In genomic region chr4:1682860-1683259, GRCh38 we compare ENCODE assay signal across 9 cellular contexts. TPM values are rescaled to one million over a fixed set of nuclear protein-coding genes. Genes with fewer than 3 reads are reported as not detected.
DNase-seq lines count a peak whose midpoint lies in the region; ATAC-seq and TF ChIP-seq lines count a peak whose summit lies in the region.
"Had no signal": no experiment of that assay in that cellular context is flagged by ENCODE, and none has a peak within 500 bp of the region (broad histone marks: within the 10 kb centered on the region; RNA-seq: fewer than 3 reads in every experiment).

No MANE protein-coding gene starts in this region.

- peaks cover 10% of the 10 kb centered on the region for H3K4me1 Mint-ChIP-seq in activated B cell treated with CpG ODN at 0.5 μM for 24 hours

- H3K9ac ChIP-seq in smooth muscle cell (ENCODE audit: low read depth), result no peak overlapping the region

- H3K4me3 Mint-ChIP-seq in activated B cell treated with CpG ODN at 0.5 μM for 24 hours, result peak overlapping the region; percentile 86

- no peak for TF ChIP-seq POLR2A in GM18505 (IDR thresholded peaks at IDR 0.05; ENCODE audit: borderline replicate concordance, extremely low read depth, insufficient read depth, insufficient read length)

- no peaks in the 10 kb centered on the region for H4K20me1 ChIP-seq in smooth muscle cell (ENCODE audit: low read depth)

- H3F3A ChIP-seq in smooth muscle cell (ENCODE audit: low read depth), result peaks cover 8% of the 10 kb centered on the region

- peak overlapping the region; percentile 69 for H3K27ac Mint-ChIP-seq in activated B cell treated with CpG ODN at 0.5 μM for 24 hours

- H2AFZ ChIP-seq in smooth muscle cell (ENCODE audit: low read depth), result no peak overlapping the region

- H3K9me3 Mint-ChIP-seq in activated B cell treated with CpG ODN at 0.5 μM for 24 hours, result no peaks in the 10 kb centered on the region

- no peak for TF ChIP-seq CTCF in GM12865 (IDR thresholded peaks at IDR 0.05; ENCODE audit: insufficient read depth, low read depth, low read length, missing control alignments)
- TF ChIP-seq CTCF in activated B cell treated with CpG ODN at 0.5 μM for 24 hours (IDR thresholded peaks at IDR 0.05), result no peak
- TF ChIP-seq CTCF in fibroblast of villous mesenchyme (IDR thresholded peaks at IDR 0.05; ENCODE audit: insufficient read depth, low read depth, low read length), result no peak
- TF ChIP-seq CTCF in smooth muscle cell (IDR thresholded peaks at IDR 0.05; ENCODE audit: borderline replicate concordance, insufficient read depth, poor library complexity, severe bottlenecking), result no peak

- H3K4me2 ChIP-seq in smooth muscle cell, result peak overlapping the region; percentile 82

- peak overlapping the region; percentile 67; the same call in 1 of the 2 replicates for H3K4me3 ChIP-seq in GM12865 (ENCODE audit: low read depth, low read length)
- peak overlapping the region; percentile 63 for H3K4me3 ChIP-seq in fibroblast of villous mesenchyme (ENCODE audit: low read depth, low read length)
- H3K4me3 ChIP-seq in smooth muscle cell, result peak overlapping the region; percentile 45

- H3K27me3 ChIP-seq in smooth muscle cell (ENCODE audit: low read depth), result no peaks in the 10 kb centered on the region

- ATAC-seq in activated B cell treated with CpG ODN at 0.5 μM for 24 hours (ENCODE audit: low read depth) (no peak), GM18505 (IDR thresholded peaks at IDR 0.05; ENCODE audit: unreplicated experiment) (no peak)

- H3K36me3 ChIP-seq in smooth muscle cell (ENCODE audit: low read depth), result no peaks in the 10 kb centered on the region

- no peaks in the 10 kb centered on the region for H3K27me3 Mint-ChIP-seq in activated B cell treated with CpG ODN at 0.5 μM for 24 hours

- no peaks in the 10 kb centered on the region for H3K79me2 ChIP-seq in smooth muscle cell (ENCODE audit: low read depth)

- H3K36me3 Mint-ChIP-seq in activated B cell treated with CpG ODN at 0.5 μM for 24 hours (ENCODE audit: low read depth), result no peaks in the 10 kb centered on the region

- 83% methylated on average over 13 of the region's 13 CpGs for WGBS in smooth muscle cell (ENCODE audit: low lambda C conversion rate)

- peaks cover 3% of the 10 kb centered on the region for H3K4me1 ChIP-seq in smooth muscle cell (ENCODE audit: low read depth)

- DNase-seq in GM12865 (ENCODE audit: low read depth) (no peak), activated B cell treated with CpG ODN at 0.5 μM for 24 hours (no peak), fibroblast of villous mesenchyme (ENCODE audit: low read depth) (no peak), smooth muscle cell (lab: John Stamatoyannopoulos, UW; ENCODE audit: unreplicated experiment) (no peak), amniotic stem cell (lab: John Stamatoyannopoulos, UW) (no peak), GF-D8 (lab: John Stamatoyannopoulos, UW) (no peak)
- no peak for DNase-seq in stimulated activated naive CD4-positive, alpha-beta T cell treated with Interleukin-2 at 50 U/mL for 16 hours (lab: John Stamatoyannopoulos, UW)
- DNase-seq: NCI-H524 treated with DMSO at 0.1 percent for 48 hours had no signal

- intact Hi-C loops in activated B cell treated with CpG ODN at 0.5 μM for 24 hours (cut with micrococcal nuclease), result loop anchor here (10.0 kb wide), 1 partner anchor 1348 kb away; the partner anchor contains the start of gene ZNF141

- no peaks in the 10 kb centered on the region for H3K9me3 ChIP-seq in smooth muscle cell (replicated peaks; ENCODE audit: low read depth)

- H3K27ac ChIP-seq in smooth muscle cell (ENCODE audit: low read depth), result peak overlapping the region; percentile 54

- CTCF ChIA-PET in activated B cell treated with CpG ODN at 0.5 μM for 24 hours (lab: Charles Lee), result interaction anchor here (2.8 kb wide), 1 partner anchor 10 kb away, joined by 8 read pairs; no protein-coding TSS in a partner anchor

- POLR2A ChIA-PET in activated B cell treated with CpG ODN at 0.5 μM for 24 hours (lab: Charles Lee), result interaction anchor here (1.0 to 1.4 kb wide), 2 partner anchors 30 to 39 kb away, joined by 3 to 5 read pairs; partner anchors contain the start of genes SLBP, TACC3 and TMEM129

RNA-seq across cellular contexts. Expression of gene FAM53A, which starts 1.3 kb away (rescaled TPM):
- total RNA-seq in activated B cell treated with CpG ODN at 0.5 μM for 24 hours (0.81 and 1.2 TPM in 2 replicates), fibroblast of villous mesenchyme (0.86 and 2.3 TPM in 2 replicates), smooth muscle cell (not detected in 2 replicates)
- 0.70 and 2.7 TPM in 2 replicates for polyA plus RNA-seq in smooth muscle cell

RNA-seq across cellular contexts. Expression of gene SLBP, which starts 29.3 kb away (rescaled TPM):
- total RNA-seq in activated B cell treated with CpG ODN at 0.5 μM for 24 hours, result 34.0 and 37.8 TPM in 2 replicates
- 63.0 and 69.6 TPM in 2 replicates for total RNA-seq in fibroblast of villous mesenchyme
- 57.1 and 63.9 TPM in 2 replicates for total RNA-seq in smooth muscle cell
- polyA plus RNA-seq in smooth muscle cell, result 55.4 and 57.3 TPM in 2 replicates

RNA-seq across cellular contexts. Expression of gene TMEM129, which starts 38.3 kb away (rescaled TPM):
- total RNA-seq in activated B cell treated with CpG ODN at 0.5 μM for 24 hours (23.6 and 23.7 TPM in 2 replicates), fibroblast of villous mesenchyme (31.1 and 34.5 TPM in 2 replicates), smooth muscle cell (29.9 and 30.4 TPM in 2 replicates)
- polyA plus RNA-seq in smooth muscle cell, result 49.0 and 50.5 TPM in 2 replicates

RNA-seq across cellular contexts. Expression of gene TACC3, which starts 38.5 kb away (rescaled TPM):
- 16.1 and 20.5 TPM in 2 replicates for total RNA-seq in activated B cell treated with CpG ODN at 0.5 μM for 24 hours
- total RNA-seq in fibroblast of villous mesenchyme, result 9.0 and 16.0 TPM in 2 replicates
- 4.0 and 19.4 TPM in 2 replicates for total RNA-seq in smooth muscle cell
- polyA plus RNA-seq in smooth muscle cell, result 12.5 and 14.7 TPM in 2 replicates
